ENCODE assay signal across 1 cellular context in genomic region chrX:121254336-121254735, GRCh38.
TF ChIP-seq lines count a peak whose summit lies in the region.

No MANE protein-coding gene starts in this region.

TF ChIP-seq in GM12878, 131 proteins besides CTCF, POLR2A, EP300 and RAD21 (continued from another document):
- TF ChIP-seq ATF7 (IDR thresholded peaks at IDR 0.05; ENCODE audit: low read depth) (no peak), CUX1 (IDR thresholded peaks at IDR 0.05; ENCODE audit: insufficient replicate concordance, low read depth, low read length) (no peak), ZBTB4 (CRISPR knock-in tag; IDR thresholded peaks at IDR 0.05) (no peak), CBX5 (IDR thresholded peaks at IDR 0.05; ENCODE audit: low read depth) (no peak), SPI1 (IDR thresholded peaks at IDR 0.05; ENCODE audit: borderline replicate concordance, insufficient read depth, low read depth, low read length) (no peak)
